ENCODE assay signal across 8 cellular contexts in genomic region chr21:44920694-44921604, GRCh38. TPM values are rescaled to one million over a fixed set of nuclear protein-coding genes. Genes with fewer than 3 reads are reported as not detected.
DNase-seq lines count a peak whose midpoint lies in the region; ATAC-seq and TF ChIP-seq lines count a peak whose summit lies in the region.

Gene ITGB2, minus strand, starts transcription at chr21:44920899. Its CDS starts 10,117 bp downstream, at chr21:44910782.

- intact Hi-C loops in sciatic nerve (cut with DNase I): loop anchor here (5.0 kb wide), 1 partner anchor 1571 kb away; no protein-coding TSS in a partner anchor

- no peaks in the 10 kb centered on the region for H3K27me3 ChIP-seq in GM06990 (replicated peaks; ENCODE audit: control insufficient read depth, insufficient read depth, low read length)

- H3K36me3 ChIP-seq in GM06990 (ENCODE audit: control insufficient read depth, insufficient read depth, low read length): peaks cover 3% of the 10 kb centered on the region; the same call in 1 of the 2 replicates

- TF ChIP-seq CTCF in GM06990 (IDR thresholded peaks at IDR 0.05; ENCODE audit: insufficient read depth, low read length, poor library complexity, severe bottlenecking) (no peak), endothelial cell (IDR thresholded peaks at IDR 0.05; ENCODE audit: unreplicated experiment) (no peak)

- no peaks in the 10 kb centered on the region for H3K9me3 Mint-ChIP-seq in endothelial cell (ENCODE audit: unreplicated experiment)

- peak; percentile 72 for DNase-seq in GM06990 (ENCODE audit: extremely low read depth, insufficient read length)
- DNase-seq in T-helper 22 cell (ENCODE audit: low read depth): peak; percentile 44
- no peak for DNase-seq in endothelial cell (ENCODE audit: low spot score)
- DNase-seq in sciatic nerve (ENCODE audit: low spot score): no peak
- no peak for DNase-seq in globus pallidus (ENCODE audit: low spot score)
- no peak for DNase-seq in SK-N-DZ (ENCODE audit: low spot score)

- H3K27ac Mint-ChIP-seq in endothelial cell (ENCODE audit: unreplicated experiment): no peak within 1 kb of the TSS

- ATAC-seq in HG02870 (IDR thresholded peaks at IDR 0.05; ENCODE audit: unreplicated experiment): peak; percentile 67
- ATAC-seq in sciatic nerve: peak; percentile 21
- no peak for ATAC-seq in HG03196 (IDR thresholded peaks at IDR 0.05; ENCODE audit: unreplicated experiment)

- no peaks in the 10 kb centered on the region for H3K36me3 Mint-ChIP-seq in endothelial cell (ENCODE audit: low read depth, unreplicated experiment)

- peaks cover 9% of the 10 kb centered on the region for H3K27me3 Mint-ChIP-seq in endothelial cell (ENCODE audit: unreplicated experiment)

- peak within 1 kb of the TSS; percentile 71 for H3K4me3 ChIP-seq in GM06990 (replicated peaks; ENCODE audit: low read depth, low read length)

- H3K4me1 Mint-ChIP-seq in endothelial cell (ENCODE audit: unreplicated experiment): peaks cover 16% of the 10 kb centered on the region

- peak within 1 kb of the TSS; percentile 65 for H3K4me3 Mint-ChIP-seq in endothelial cell (ENCODE audit: unreplicated experiment)

RNA-seq across cellular contexts. Expression of gene ITGB2, which starts in this region (rescaled TPM):
- total RNA-seq in endothelial cell (ENCODE audit: unreplicated experiment) (21.3 TPM), sciatic nerve (56.7 TPM)
- polyA plus RNA-seq in SK-N-DZ (2014; cell fraction: cytosol; rRNA removed): 0.07 TPM in 1 of 2 replicates, not detected in the other
- 0.13 TPM in 1 of 2 replicates, not detected in the other for polyA plus RNA-seq in SK-N-DZ (2014; cell fraction: nucleus; rRNA removed)

Comparison
In these comparisons a context has a peak if more than half of its experiments do, and no peak if none do; other contexts are left out.
1. DNase-seq: peak in GM06990 (single experiment) and T-helper 22 cell (single experiment); none in endothelial cell (single experiment), sciatic nerve (single experiment), globus pallidus (single experiment) and SK-N-DZ (single experiment).